In genomic region chr1:5928714-5929400, GRCh38 we compare ENCODE assay signal across 23 cellular contexts.
"Had no signal": no experiment of that assay in that cellular context is flagged by ENCODE, and none has a peak within 500 bp of the region (broad histone marks: within the 10 kb centered on the region; RNA-seq: fewer than 3 reads in every experiment).

No MANE protein-coding gene starts in this region.

- H3K4me3 Mint-ChIP-seq: activated naive CD8-positive, alpha-beta T cell; mesothelial cell of epicardium; naive B cell; nephron progenitor cell had no signal

- DNase-seq: activated CD4-positive, alpha-beta T cell treated with anti-CD3 and anti-CD28 coated beads for 4 hours; activated CD4-positive, alpha-beta T cell treated with anti-CD3 and anti-CD28 coated beads, Interleukin-2, amount 50 U/mL, for 4 hours; activated effector memory CD4-positive, alpha-beta T cell treated with Interleukin-2 at 50 U/mL for 16 hours; activated naive CD4-positive, alpha-beta T cell treated with Interleukin-2 at 50 U/mL for 16 hours; activated T-cell treated with anti-CD3 and anti-CD28 coated beads for 4 hours; cerebellar nuclear complex; islet precursor cell; left ventricle myocardium inferior; naive B cell; nephron progenitor cell; pancreas; right cardiac atrium; spleen; stimulated activated naive CD4-positive, alpha-beta T cell; T-helper 9 cell; trophoblast cell; uterus had no signal

- H3K4me1 Mint-ChIP-seq: mesothelial cell of epicardium had no signal

- H3K27me3 Mint-ChIP-seq: activated naive CD8-positive, alpha-beta T cell; naive B cell had no signal

- H3K27me3 ChIP-seq: hepatocyte, pancreas, spleen, uterus had no signal

- H3K9me3 Mint-ChIP-seq: nephron progenitor cell had no signal

- H3K9me3 ChIP-seq: left ventricle myocardium inferior, pancreas, uterus had no signal

- H3K4me3 ChIP-seq: coronary artery, hepatocyte, left ventricle myocardium inferior, lung, pancreas, spleen, uterus had no signal

- H3K36me3 ChIP-seq: pancreas, uterus had no signal

- H3K27ac Mint-ChIP-seq: activated naive CD8-positive, alpha-beta T cell; mesothelial cell of epicardium; nephron progenitor cell had no signal

- H3K27ac ChIP-seq: coronary artery, hepatocyte, left ventricle myocardium inferior, pancreas, spleen, uterus, VCaP had no signal

- ATAC-seq: pancreas, right cardiac atrium had no signal

- H3K4me1 ChIP-seq: left ventricle myocardium inferior, pancreas, spleen, uterus had no signal
